9 cellular contexts compared by ENCODE assay signal in genomic region chr12:10110256-10110844, GRCh38. TPM values are rescaled to one million over a fixed set of nuclear protein-coding genes. Genes with fewer than 3 reads are reported as not detected.
"Had no signal": no experiment of that assay in that cellular context is flagged by ENCODE, and none has a peak within 500 bp of the region (broad histone marks: within the 10 kb centered on the region; RNA-seq: fewer than 3 reads in every experiment).

No MANE protein-coding gene starts in this region.

- H3K27ac ChIP-seq: GM23248 had no signal

- DNase-seq: GM23248, H9, HCEC 1CT, KBM-7 had no signal

- H3K9ac ChIP-seq: GM23248 had no signal

- H3K4me3 ChIP-seq: GM23248 had no signal

- H2AFZ ChIP-seq: GM23248 had no signal

- FAIRE-seq: H1, H54, HTR-8/SVneo had no signal

RNA-seq across cellular contexts. Expression of gene CLEC1A, which starts 11.6 kb away (rescaled TPM):
- total RNA-seq: GM23248, H1, H9, HT-29 had no signal
- polyA plus RNA-seq: GM23248, IgD-negative memory B cell had no signal

RNA-seq across cellular contexts. Expression of gene CLEC7A, which starts 19.6 kb away (rescaled TPM):
- total RNA-seq: GM23248, H9, HT-29 had no signal
- polyA plus RNA-seq: GM23248 had no signal
